Comparison of ENCODE assay signal across 8 cellular contexts in the genomic region with DNA sequence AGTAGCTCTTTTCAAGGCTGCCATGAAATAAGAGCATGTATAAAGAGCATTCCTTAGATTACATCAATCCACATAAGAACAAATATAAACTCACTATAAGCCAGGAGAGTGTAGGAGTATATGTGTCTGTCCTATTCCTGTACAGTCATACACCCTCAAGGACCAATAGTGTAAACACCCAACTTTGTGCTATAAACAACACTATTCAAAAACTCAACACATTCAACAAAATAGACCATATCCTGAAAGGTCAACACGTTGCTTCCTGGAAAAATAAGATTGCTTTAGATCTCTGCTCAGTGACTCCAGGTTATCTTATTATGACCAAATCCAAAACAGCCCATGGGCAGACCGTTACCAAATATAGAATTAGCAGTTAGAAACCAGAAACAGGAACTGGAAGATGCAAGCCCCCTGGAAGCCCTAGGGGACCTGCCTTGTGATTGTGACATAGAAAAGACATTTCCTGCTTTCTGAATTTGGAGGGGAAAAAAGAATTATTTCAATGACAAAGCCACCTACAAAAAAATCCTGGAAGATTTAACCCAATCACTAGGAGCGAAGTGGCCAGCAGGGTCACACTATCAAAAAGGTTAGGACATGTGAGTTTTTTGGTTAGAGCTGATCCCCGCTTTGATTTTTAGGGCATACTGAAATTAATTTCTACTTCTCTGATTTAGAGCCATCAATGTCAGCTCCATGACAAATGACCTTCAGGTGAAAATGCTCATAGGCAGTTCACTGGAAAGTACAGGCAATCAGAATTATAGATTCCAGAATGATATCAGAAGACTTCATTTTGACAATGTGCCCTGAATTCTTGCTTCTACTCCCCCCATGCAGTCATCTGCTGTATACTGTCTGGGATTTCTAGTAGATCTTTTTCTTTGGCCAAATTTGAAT. TPM values are rescaled to one million over a fixed set of nuclear protein-coding genes. Genes with fewer than 3 reads are reported as not detected.
A peak's percentile ranks its signal among the peaks of the same experiment; 100 is the strongest.
DNase-seq lines count a peak whose midpoint lies in the region; ATAC-seq and TF ChIP-seq lines count a peak whose summit lies in the region.

No MANE protein-coding gene starts in this region.

- DNase-seq in activated CD8-positive, alpha-beta memory T cell treated with anti-CD3 and anti-CD28 coated beads, Interleukin-2, amount 10 ng/mL, durations not matched to agents 7 days and 5 days: no peak
- no peak for DNase-seq in activated CD8-positive, alpha-beta memory T cell treated with anti-CD3 and anti-CD28 coated beads, Interleukin-2, amount 50 U/mL, for 48 hours
- no peak for DNase-seq in activated CD8-positive, alpha-beta T cell treated with anti-CD3 and anti-CD28 coated beads, Interleukin-2, amount 10 ng/mL, durations not matched to agents 7 days and 5 days
- no peak for DNase-seq in natural killer cell
- DNase-seq in NCI-H1092 (lab: John Stamatoyannopoulos, UW): no peak
- no peak for DNase-seq in amygdala (lab: John Stamatoyannopoulos, UW)
- DNase-seq in NCI-H1105 (lab: John Stamatoyannopoulos, UW): no peak

- no peaks in the 10 kb centered on the region for H3K9me3 Mint-ChIP-seq in activated CD8-positive, alpha-beta memory T cell treated with anti-CD3 and anti-CD28 coated beads, Interleukin-2, amount 10 ng/mL, durations not matched to agents 7 days and 5 days (ENCODE audit: low read depth)
- no peaks in the 10 kb centered on the region for H3K9me3 Mint-ChIP-seq in activated CD8-positive, alpha-beta T cell treated with anti-CD3 and anti-CD28 coated beads, Interleukin-2, amount 10 ng/mL, durations not matched to agents 7 days and 5 days (ENCODE audit: insufficient read depth)
- no peaks in the 10 kb centered on the region for H3K9me3 Mint-ChIP-seq in natural killer cell

- ATAC-seq in activated CD8-positive, alpha-beta memory T cell treated with anti-CD3 and anti-CD28 coated beads, Interleukin-2, amount 10 ng/mL, durations not matched to agents 7 days and 5 days: peak; percentile 43
- peak; percentile 69 for ATAC-seq in HG03342 (IDR thresholded peaks at IDR 0.05; ENCODE audit: unreplicated experiment)
- peak; percentile 45 for ATAC-seq in activated CD8-positive, alpha-beta T cell treated with anti-CD3 and anti-CD28 coated beads, Interleukin-2, amount 10 ng/mL, durations not matched to agents 7 days and 5 days
- ATAC-seq in natural killer cell: peak; percentile 47 to 63 (median 61)

- H3K27ac Mint-ChIP-seq in activated CD8-positive, alpha-beta memory T cell treated with anti-CD3 and anti-CD28 coated beads, Interleukin-2, amount 10 ng/mL, durations not matched to agents 7 days and 5 days: peak overlapping the region; percentile 74
- peak overlapping the region; percentile 74 for H3K27ac Mint-ChIP-seq in activated CD8-positive, alpha-beta T cell treated with anti-CD3 and anti-CD28 coated beads, Interleukin-2, amount 10 ng/mL, durations not matched to agents 7 days and 5 days
- H3K27ac Mint-ChIP-seq in natural killer cell: peak overlapping the region; percentile 78 to 87

- H3K4me1 Mint-ChIP-seq in activated CD8-positive, alpha-beta memory T cell treated with anti-CD3 and anti-CD28 coated beads, Interleukin-2, amount 10 ng/mL, durations not matched to agents 7 days and 5 days: peaks cover 75% of the 10 kb centered on the region
- H3K4me1 Mint-ChIP-seq in activated CD8-positive, alpha-beta T cell treated with anti-CD3 and anti-CD28 coated beads, Interleukin-2, amount 10 ng/mL, durations not matched to agents 7 days and 5 days (ENCODE audit: low read depth): peaks cover 61% of the 10 kb centered on the region
- H3K4me1 Mint-ChIP-seq in natural killer cell: peaks cover 40 to 59% of the 10 kb centered on the region in 2 donors

- POLR2A ChIA-PET in activated CD8-positive, alpha-beta T cell treated with anti-CD3 and anti-CD28 coated beads, Interleukin-2, amount 10 ng/mL, durations not matched to agents 7 days and 5 days (lab: Charles Lee): interaction anchor here (0.7 kb wide), 1 partner anchor 65 kb away, joined by 3 read pairs; no protein-coding TSS in a partner anchor

- H3K4me3 Mint-ChIP-seq in activated CD8-positive, alpha-beta memory T cell treated with anti-CD3 and anti-CD28 coated beads, Interleukin-2, amount 10 ng/mL, durations not matched to agents 7 days and 5 days: no peak overlapping the region
- no peak overlapping the region for H3K4me3 Mint-ChIP-seq in activated CD8-positive, alpha-beta T cell treated with anti-CD3 and anti-CD28 coated beads, Interleukin-2, amount 10 ng/mL, durations not matched to agents 7 days and 5 days
- no peak overlapping the region for H3K4me3 Mint-ChIP-seq in natural killer cell

- CTCF ChIA-PET in activated CD8-positive, alpha-beta memory T cell treated with anti-CD3 and anti-CD28 coated beads, Interleukin-2, amount 10 ng/mL, durations not matched to agents 7 days and 5 days (lab: Charles Lee): interaction anchor here (1.0 to 2.9 kb wide), 5 partner anchors 17 to 70 kb away, joined by 3 to 15 read pairs (median 5); no protein-coding TSS in a partner anchor
- CTCF ChIA-PET in activated CD8-positive, alpha-beta T cell treated with anti-CD3 and anti-CD28 coated beads, Interleukin-2, amount 10 ng/mL, durations not matched to agents 7 days and 5 days (lab: Charles Lee): interaction anchor here (0.7 to 6.1 kb wide), 8 partner anchors 10 to 74 kb away, joined by 3 to 50 read pairs (median 4); no protein-coding TSS in a partner anchor

- intact Hi-C loops in natural killer cell (cut with micrococcal nuclease): no loop called here

- peaks cover 67% of the 10 kb centered on the region for H3K36me3 Mint-ChIP-seq in activated CD8-positive, alpha-beta memory T cell treated with anti-CD3 and anti-CD28 coated beads, Interleukin-2, amount 10 ng/mL, durations not matched to agents 7 days and 5 days
- H3K36me3 Mint-ChIP-seq in activated CD8-positive, alpha-beta T cell treated with anti-CD3 and anti-CD28 coated beads, Interleukin-2, amount 10 ng/mL, durations not matched to agents 7 days and 5 days (ENCODE audit: low read depth): peaks cover 63% of the 10 kb centered on the region
- H3K36me3 Mint-ChIP-seq in natural killer cell: peaks cover 15% of the 10 kb centered on the region

- TF ChIP-seq CTCF in natural killer cell (IDR thresholded peaks at IDR 0.05): no peak

- no peaks in the 10 kb centered on the region for H3K27me3 Mint-ChIP-seq in activated CD8-positive, alpha-beta memory T cell treated with anti-CD3 and anti-CD28 coated beads, Interleukin-2, amount 10 ng/mL, durations not matched to agents 7 days and 5 days
- no peaks in the 10 kb centered on the region for H3K27me3 Mint-ChIP-seq in activated CD8-positive, alpha-beta T cell treated with anti-CD3 and anti-CD28 coated beads, Interleukin-2, amount 10 ng/mL, durations not matched to agents 7 days and 5 days (ENCODE audit: low read depth)
- no peaks in the 10 kb centered on the region for H3K27me3 Mint-ChIP-seq in natural killer cell (ENCODE audit: low read depth in 2 of 2)

RNA-seq across cellular contexts. Expression of a gene that starts 59.9 kb away (rescaled TPM):
- 10 to 100 TPM; 43.5 to 44.3 TPM for total RNA-seq in activated CD8-positive, alpha-beta memory T cell treated with anti-CD3 and anti-CD28 coated beads, Interleukin-2, amount 10 ng/mL, durations not matched to agents 7 days and 5 days
- 10 to 100 TPM; 32.9 to 35.0 TPM for total RNA-seq in activated CD8-positive, alpha-beta T cell treated with anti-CD3 and anti-CD28 coated beads, Interleukin-2, amount 10 ng/mL, durations not matched to agents 7 days and 5 days
- total RNA-seq in natural killer cell: 10 to 100 TPM in 2 of 3 donors, 1 to 10 TPM in 1; 7.6 to 19.1 (median 15.1) TPM
